ENCODE assay signal across 12 cellular contexts in genomic region chr4:2256156-2256731, GRCh38. TPM values are rescaled to one million over a fixed set of nuclear protein-coding genes. Genes with fewer than 3 reads are reported as not detected.
DNase-seq lines count a peak whose midpoint lies in the region; ATAC-seq and TF ChIP-seq lines count a peak whose summit lies in the region.
"Had no signal": no experiment of that assay in that cellular context is flagged by ENCODE, and none has a peak within 500 bp of the region (broad histone marks: within the 10 kb centered on the region; RNA-seq: fewer than 3 reads in every experiment).

No MANE protein-coding gene starts in this region.

- peak overlapping the region; percentile 56 for H3K4me3 ChIP-seq in coronary artery
- H3K4me3 ChIP-seq in thyroid gland (replicated peaks in 1 of 3) = peak overlapping the region in 1 of 3 donors; percentile 3

- H3K4me1 Mint-ChIP-seq in activated CD4-positive, alpha-beta T cell treated with anti-CD3 and anti-CD28 coated beads for 36 hours = peaks cover 2% of the 10 kb centered on the region
- H3K4me1 Mint-ChIP-seq: activated T-helper 17 cell treated with anti-CD3 and anti-CD28 coated beads, Interleukin-2, amount 50 U/mL, for 72 hours had no signal

- CTCF ChIA-PET in activated CD4-positive, alpha-beta T cell treated with anti-CD3 and anti-CD28 coated beads for 36 hours (lab: Charles Lee) = interaction anchor here (1.5 kb wide), 1 partner anchor 16 kb away, joined by 3 read pairs; no protein-coding TSS in a partner anchor

- no peaks in the 10 kb centered on the region for H3K27me3 Mint-ChIP-seq in activated CD4-positive, alpha-beta T cell treated with anti-CD3 and anti-CD28 coated beads for 36 hours
- H3K27me3 Mint-ChIP-seq: activated T-helper 17 cell treated with anti-CD3 and anti-CD28 coated beads, Interleukin-2, amount 50 U/mL, for 72 hours; type B pancreatic cell had no signal

- H3K27ac ChIP-seq in coronary artery (peak overlapping the region; percentile 86 to 98), thyroid gland (peak overlapping the region; percentile 73 to 96 (median 91))

- no peak for ATAC-seq in activated CD4-positive, alpha-beta T cell treated with anti-CD3 and anti-CD28 coated beads for 36 hours
- ATAC-seq in HG03354 (IDR thresholded peaks at IDR 0.05; ENCODE audit: poor library complexity, severe bottlenecking, unreplicated experiment) = no peak
- ATAC-seq: activated T-helper 17 cell treated with anti-CD3 and anti-CD28 coated beads, Interleukin-2, amount 50 U/mL, for 72 hours had no signal

- intact Hi-C loops in activated CD4-positive, alpha-beta T cell treated with anti-CD3 and anti-CD28 coated beads for 36 hours (cut with DNase I, micrococcal nuclease) = no loop called here
- intact Hi-C loops in thyroid gland (cut with DNase I) = no loop called here

- H3K4me3 Mint-ChIP-seq in activated CD4-positive, alpha-beta T cell treated with anti-CD3 and anti-CD28 coated beads for 36 hours = no peak overlapping the region
- H3K4me3 Mint-ChIP-seq: activated T-helper 17 cell treated with anti-CD3 and anti-CD28 coated beads, Interleukin-2, amount 50 U/mL, for 72 hours; T-helper 1 cell treated with Interleukin-12 subunit alpha and Interleukin-12 subunit beta and Interleukin-4 antibody, amounts not matched to agents 30 μg/mL and 1 μg/mL, for 36 hours; type B pancreatic cell had no signal

- peak; percentile 4 for DNase-seq in activated CD4-positive, alpha-beta T cell treated with anti-CD3 and anti-CD28 coated beads for 36 hours
- no peak for DNase-seq in activated CD4-positive, alpha-beta T cell treated with anti-CD3 and anti-CD28 coated beads for 48 hours
- DNase-seq in coronary artery (ENCODE audit: low spot score) (peak; percentile 75), mucosa of gallbladder (ENCODE audit: low spot score) (peak; percentile 9), thyroid gland (peak; percentile 77 to 79), NCI-H226 (no peak), glomerular visceral epithelial cell (ENCODE audit: extremely low spot score) (no peak)
- DNase-seq: KBM-7 had no signal

- H3K9me3 Mint-ChIP-seq in activated CD4-positive, alpha-beta T cell treated with anti-CD3 and anti-CD28 coated beads for 36 hours (ENCODE audit: low read depth) = no peaks in the 10 kb centered on the region
- H3K9me3 Mint-ChIP-seq: activated T-helper 17 cell treated with anti-CD3 and anti-CD28 coated beads, Interleukin-2, amount 50 U/mL, for 72 hours; T-helper 1 cell treated with Interleukin-12 subunit alpha and Interleukin-12 subunit beta and Interleukin-4 antibody, amounts not matched to agents 30 μg/mL and 1 μg/mL, for 36 hours; type B pancreatic cell had no signal

- no peak for TF ChIP-seq POLR2A in thyroid gland (IDR thresholded peaks at IDR 0.05)

- H3K27me3 ChIP-seq in thyroid gland = no peaks in the 10 kb centered on the region

- no peaks in the 10 kb centered on the region for H3K9me3 ChIP-seq in thyroid gland

- POLR2A ChIA-PET in activated CD4-positive, alpha-beta T cell treated with anti-CD3 and anti-CD28 coated beads for 36 hours (lab: Charles Lee) = no interaction called here

- H3K27ac Mint-ChIP-seq in activated CD4-positive, alpha-beta T cell treated with anti-CD3 and anti-CD28 coated beads for 36 hours = no peak overlapping the region
- H3K27ac Mint-ChIP-seq: activated T-helper 17 cell treated with anti-CD3 and anti-CD28 coated beads, Interleukin-2, amount 50 U/mL, for 72 hours; T-helper 1 cell treated with Interleukin-12 subunit alpha and Interleukin-12 subunit beta and Interleukin-4 antibody, amounts not matched to agents 30 μg/mL and 1 μg/mL, for 36 hours; type B pancreatic cell had no signal

- no peaks in the 10 kb centered on the region for H3K36me3 Mint-ChIP-seq in activated CD4-positive, alpha-beta T cell treated with anti-CD3 and anti-CD28 coated beads for 36 hours (ENCODE audit: low read depth)

- 33 to 34% methylated on average over 3 to 5 of the region's 8 CpGs for WGBS in thyroid gland, 2 donors

- TF ChIP-seq CTCF in coronary artery (IDR thresholded peaks at IDR 0.05) = no peak
- TF ChIP-seq CTCF in thyroid gland (IDR thresholded peaks at IDR 0.05) = no peak

- H3K36me3 ChIP-seq in thyroid gland = peaks cover 23 to 30% of the 10 kb centered on the region in 2 donors

- peaks cover 62 to 65% of the 10 kb centered on the region in 2 donors for H3K4me1 ChIP-seq in thyroid gland

RNA-seq across cellular contexts. Expression of gene MXD4, which starts 5.7 kb away (rescaled TPM):
- total RNA-seq in activated CD4-positive, alpha-beta T cell treated with anti-CD3 and anti-CD28 coated beads for 36 hours = 1 to 10 TPM; 1.6 to 2.3 TPM
- total RNA-seq in mucosa of gallbladder (98.4 TPM), thyroid gland (100 to 1,000 TPM in 1 of 4 donors, 10 to 100 TPM in 3; 48.1 to 102 (median 61.9) TPM)

RNA-seq across cellular contexts. Expression of gene HAUS3, which starts 14.3 kb away (rescaled TPM):
- 10 to 100 TPM; 14.6 to 18.6 TPM for total RNA-seq in activated CD4-positive, alpha-beta T cell treated with anti-CD3 and anti-CD28 coated beads for 36 hours
- total RNA-seq in mucosa of gallbladder = 12.0 TPM
- 10 to 100 TPM; 13.0 to 30.0 (median 17.0) TPM for total RNA-seq in thyroid gland

RNA-seq across cellular contexts. Expression of gene POLN, which starts 14.3 kb away (rescaled TPM):
- total RNA-seq in activated CD4-positive, alpha-beta T cell treated with anti-CD3 and anti-CD28 coated beads for 36 hours = 1 to 10 TPM; 2.3 to 3.2 TPM
- total RNA-seq in mucosa of gallbladder = 7.7 TPM
- 1 to 10 TPM; 1.5 to 5.4 (median 3.0) TPM for total RNA-seq in thyroid gland

Comparison
In these comparisons a context has a peak if more than half of its experiments do, and no peak if none do; other contexts are left out.
1. DNase-seq: peak in activated CD4-positive, alpha-beta T cell treated with anti-CD3 and anti-CD28 coated beads for 36 hours (single experiment), coronary artery (single experiment), mucosa of gallbladder (single experiment) and thyroid gland (2 of 2); none in activated CD4-positive, alpha-beta T cell treated with anti-CD3 and anti-CD28 coated beads for 48 hours (single experiment), NCI-H226 (single experiment) and glomerular visceral epithelial cell (single experiment).
2. RNA of gene MXD4, which starts 5.7 kb away (total RNA-seq): 98.4 TPM in mucosa of gallbladder (single experiment) and 48.1 to 102 TPM in thyroid gland; 1.6 to 2.3 TPM in activated CD4-positive, alpha-beta T cell treated with anti-CD3 and anti-CD28 coated beads for 36 hours; every median in the first group is over 10 times any median in the second.